ENCODE assay signal across 8 cellular contexts in genomic region chr22:31399211-31400022, GRCh38. TPM values are rescaled to one million over a fixed set of nuclear protein-coding genes. Genes with fewer than 3 reads are reported as not detected.
DNase-seq lines count a peak whose midpoint lies in the region; ATAC-seq and TF ChIP-seq lines count a peak whose summit lies in the region.

TSS of gene DRG1 (plus strand) at chr22:31399604. CDS start at chr22:31399684, 80 bp downstream.

- H3K79me2 ChIP-seq in OCI-LY7 (ENCODE audit: insufficient read depth, low read depth, low read length), result peaks cover 41% of the 10 kb centered on the region

- H4K20me1 ChIP-seq in OCI-LY7 (ENCODE audit: insufficient read depth, low read length), result no peaks in the 10 kb centered on the region

- ATAC-seq in GM21526 (IDR thresholded peaks at IDR 0.05; ENCODE audit: low FRiP score, unreplicated experiment), result peak; percentile 90
- ATAC-seq in mucosa of descending colon, result peak; percentile 99

- BruUV-seq in OCI-LY7 (replicated peaks; lab: Mats Ljungman, UMichigan), result no TSS peak

- TF ChIP-seq CTCF in OCI-LY7 (conservative IDR thresholded peaks at IDR 0.05; ENCODE audit: low read length) (no peak; the same call in 1 of the 2 replicates), epithelial cell of esophagus (IDR thresholded peaks at IDR 0.05; ENCODE audit: insufficient read depth, low read depth, low read length, missing control alignments) (no peak), mucosa of descending colon (IDR thresholded peaks at IDR 0.05) (no peak)

- CTCF ChIA-PET in OCI-LY7 (lab: Charles Lee; ENCODE audit: unreplicated experiment), result no interaction called here

- peak within 1 kb of the TSS; percentile 54 for H3K27ac ChIP-seq in OCI-LY7 (ENCODE audit: low read depth, low read length, poor library complexity, severe bottlenecking)

- H3K4me3 ChIP-seq in OCI-LY7 (ENCODE audit: low read depth, low read length, poor library complexity, severe bottlenecking) (peak within 1 kb of the TSS; percentile 92), epithelial cell of esophagus (ENCODE audit: low read length) (peak within 1 kb of the TSS; percentile 98), mucosa of descending colon (peak within 1 kb of the TSS; percentile 67)

- intact Hi-C loops in OCI-LY7 (cut with micrococcal nuclease; ENCODE audit: unreplicated experiment) (loop anchor here (1.0 kb wide), 2 partner anchors 53 to 97 kb away; partner anchors contain the start of genes PATZ1 and SFI1), mucosa of descending colon (cut with DNase I, micrococcal nuclease) (no loop called here)

- POLR2A ChIA-PET in OCI-LY7 (lab: Charles Lee), result interaction anchor here (0.6 to 0.9 kb wide), 4 partner anchors 9 to 103 kb away, joined by 3 to 4 read pairs (median 4); partner anchors contain the start of gene PATZ1

- H3K4me2 ChIP-seq in OCI-LY7 (ENCODE audit: low read length), result peak within 1 kb of the TSS; percentile 91

- DNase-seq in DMS 273 (lab: John Stamatoyannopoulos, UW; ENCODE audit: unreplicated experiment) (peak; percentile 98), HuH-7.5 (ENCODE audit: low spot score) (peak; percentile 86), OCI-LY7 (ENCODE audit: low spot score) (peak; percentile 97), activated T-cell treated with anti-CD3 and anti-CD28 coated beads for 24 hours (ENCODE audit: low read depth) (peak; percentile 97), epithelial cell of esophagus (ENCODE audit: low read depth) (peak; percentile 93), mucosa of descending colon (peak; percentile 97 to 99 (median 98))
- DNase-seq in stimulated activated CD8-positive, alpha-beta memory T cell treated with anti-CD3 and anti-CD28 coated beads, Interleukin-4, amount 100 ng/mL, for 24 hours (ENCODE audit: low read depth), result peak; percentile 97

- H3K36me3 ChIP-seq in OCI-LY7 (ENCODE audit: insufficient read depth, low read length) (peaks cover 35% of the 10 kb centered on the region), mucosa of descending colon (ENCODE audit: low read depth) (peaks cover 5% of the 10 kb centered on the region)

- no peaks in the 10 kb centered on the region for H3K9me2 ChIP-seq in OCI-LY7 (ENCODE audit: insufficient read depth, low read length)

- H3K4me1 ChIP-seq in OCI-LY7 (ENCODE audit: insufficient read depth, low read length, poor library complexity, severe bottlenecking) (peaks cover 21% of the 10 kb centered on the region), mucosa of descending colon (ENCODE audit: low read depth) (peaks cover 9% of the 10 kb centered on the region)

- peak within 1 kb of the TSS; percentile 90 for H2AFZ ChIP-seq in OCI-LY7 (ENCODE audit: low read length)

- H3K9me3 ChIP-seq in OCI-LY7 (ENCODE audit: low read length), result no peaks in the 10 kb centered on the region
- H3K9me3 ChIP-seq in mucosa of descending colon, result no peaks in the 10 kb centered on the region

RNA-seq across cellular contexts. Expression of gene DRG1, which starts in this region (rescaled TPM):
- total RNA-seq in OCI-LY7 (2014; rRNA removed; shearing (Covaris generic)), result 59.4 and 62.4 TPM in 2 replicates
- total RNA-seq in OCI-LY7 (2022), result 87.0 and 89.4 TPM in 2 replicates
- total RNA-seq in mucosa of descending colon, result 10 to 100 TPM; 39.1 to 50.7 (median 40.5) TPM

Comparison
In these comparisons a context has a peak if more than half of its experiments do, and no peak if none do; other contexts are left out.
1. Peak in every context shown above with its lines: DNase-seq, ATAC-seq, H3K4me3 ChIP-seq and H3K27ac ChIP-seq.